Comparison of ENCODE assay signal across 14 cellular contexts in the genomic region with DNA sequence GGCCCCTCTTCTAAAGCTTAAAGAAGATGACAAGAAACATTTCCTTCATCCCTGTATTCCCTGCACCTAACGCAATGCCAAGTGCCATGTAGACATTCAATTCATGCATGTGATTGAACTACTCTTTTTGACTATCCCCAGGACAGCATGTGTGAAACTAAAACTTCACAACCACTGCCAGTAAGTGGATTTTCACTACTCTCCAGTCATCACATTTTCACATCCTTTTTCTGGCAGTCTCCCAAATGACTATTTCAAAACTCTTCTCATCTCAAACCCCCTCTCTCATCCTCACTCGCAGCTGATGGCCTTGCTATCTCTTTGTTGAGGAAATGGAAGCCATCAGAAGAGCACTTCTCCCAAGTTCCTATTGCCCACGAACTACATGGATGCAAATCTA.
A peak's percentile ranks its signal among the peaks of the same experiment; 100 is the strongest.
DNase-seq lines count a peak whose midpoint lies in the region; ATAC-seq and TF ChIP-seq lines count a peak whose summit lies in the region.
"Had no signal": no experiment of that assay in that cellular context is flagged by ENCODE, and none has a peak within 500 bp of the region (broad histone marks: within the 10 kb centered on the region; RNA-seq: fewer than 3 reads in every experiment).

No MANE protein-coding gene starts in this region.

- no peak overlapping the region for H2AK5ac ChIP-seq in mesenchymal stem cell (ENCODE audit: low read length, severe bottlenecking)

- H4K91ac ChIP-seq in mesenchymal stem cell (ENCODE audit: low read length) = no peak overlapping the region

- no peak overlapping the region for H2BK15ac ChIP-seq in mesenchymal stem cell (ENCODE audit: low read depth, poor library complexity, severe bottlenecking)

- POLR2A ChIA-PET in WTC11 (lab: Charles Lee) = no interaction called here

- H2BK120ac ChIP-seq in mesenchymal stem cell (ENCODE audit: low read depth, low read length) = no peak overlapping the region

- TF ChIP-seq CTCF in GM10266 (IDR thresholded peaks at IDR 0.05; ENCODE audit: control insufficient read depth, insufficient read depth, low read depth, missing control alignments) (no peak), WTC11 (IDR thresholded peaks at IDR 0.05) (no peak)

- no peaks in the 10 kb centered on the region for H3K27me3 Mint-ChIP-seq in WTC11 (ENCODE audit: low read depth)

- H3K4me1 Mint-ChIP-seq in WTC11 = peaks cover 1% of the 10 kb centered on the region

- no peak overlapping the region for H2BK5ac ChIP-seq in mesenchymal stem cell (ENCODE audit: low read depth, low read length, poor library complexity, severe bottlenecking)

- WGBS in mesenchymal stem cell = 80% methylated on average over 3 of the region's 3 CpGs

- H3K14ac ChIP-seq in mesenchymal stem cell (ENCODE audit: low read length in 2 of 2) = no peak overlapping the region

- H2BK12ac ChIP-seq in mesenchymal stem cell (ENCODE audit: low read length in 2 of 2) = no peak overlapping the region

- peaks cover 9% of the 10 kb centered on the region; the same call in 1 of the 2 replicates for H3K36me3 Mint-ChIP-seq in WTC11

- no peaks in the 10 kb centered on the region for H3K27me3 ChIP-seq in mesenchymal stem cell (ENCODE audit: control insufficient read depth in 1 of 2, insufficient read depth in 1 of 2, low read length in 2 of 2)
- H3K27me3 ChIP-seq: thyroid gland had no signal

- ATAC-seq in GM19025 (IDR thresholded peaks at IDR 0.05; ENCODE audit: low read depth, unreplicated experiment) (peak; percentile 66), HG02642 (IDR thresholded peaks at IDR 0.05; ENCODE audit: poor library complexity, unreplicated experiment) (peak; percentile 70), HG03520 (IDR thresholded peaks at IDR 0.05; ENCODE audit: unreplicated experiment) (peak; percentile 71), WTC11 (no peak)

- H3K4me3 Mint-ChIP-seq in WTC11 = no peak overlapping the region
- H3K4me3 Mint-ChIP-seq: activated T-helper 1 cell treated with anti-CD3 and anti-CD28 coated beads, Interleukin-12 subunit alpha, Interleukin-12 subunit beta, Interleukin-2, Interleukin-4 antibody, amounts not matched to agents 30 ng/mL and 10 ng/mL and 1 ng/mL, durations not matched to agents 14 hours and 24 hours and 36 hours; nephron had no signal

- H3K27ac Mint-ChIP-seq in WTC11 = no peak overlapping the region
- H3K27ac Mint-ChIP-seq: activated T-helper 1 cell treated with anti-CD3 and anti-CD28 coated beads, Interleukin-12 subunit alpha, Interleukin-12 subunit beta, Interleukin-2, Interleukin-4 antibody, amounts not matched to agents 30 ng/mL and 10 ng/mL and 1 ng/mL, durations not matched to agents 14 hours and 24 hours and 36 hours; nephron had no signal

- H3K18ac ChIP-seq in mesenchymal stem cell (ENCODE audit: low read depth in 1 of 2, low read length in 2 of 2) = no peak overlapping the region

- H3K27ac ChIP-seq in mesenchymal stem cell (ENCODE audit: low read length, poor library complexity, severe bottlenecking) = no peak overlapping the region
- H3K27ac ChIP-seq: thyroid gland had no signal

- no peak overlapping the region for H3K9ac ChIP-seq in mesenchymal stem cell (ENCODE audit: low read length)

- no peaks in the 10 kb centered on the region for H3K36me3 ChIP-seq in mesenchymal stem cell (ENCODE audit: control insufficient read depth in 1 of 2, insufficient read depth in 2 of 2, low read depth in 1 of 2, low read length in 2 of 2)

- peak; percentile 18 for DNase-seq in GM10266 (ENCODE audit: extremely low spot score)
- no peak for DNase-seq in mesenchymal stem cell
- no peak for DNase-seq in NCI-H1930 (lab: John Stamatoyannopoulos, UW)
- DNase-seq in WTC11 (ENCODE audit: low spot score) = no peak
- no peak for DNase-seq in HuH-7.5 (ENCODE audit: low spot score)
- DNase-seq: Caco-2, NCI-H1105 treated with DMSO at 0.1 percent for 48 hours, SHP77 treated with DMSO at 0.1 percent for 48 hours, thyroid gland had no signal

- H3K9me3 ChIP-seq in mesenchymal stem cell (ENCODE audit: control insufficient read depth, low read length) = no peaks in the 10 kb centered on the region
- H3K9me3 ChIP-seq: Caco-2, thyroid gland had no signal

- H3K79me1 ChIP-seq in mesenchymal stem cell (replicated peaks; ENCODE audit: low read length, poor library complexity, severe bottlenecking) = no peaks in the 10 kb centered on the region

- peaks cover 17% of the 10 kb centered on the region for H3K9me3 Mint-ChIP-seq in WTC11
- H3K9me3 Mint-ChIP-seq: activated T-helper 1 cell treated with anti-CD3 and anti-CD28 coated beads, Interleukin-12 subunit alpha, Interleukin-12 subunit beta, Interleukin-2, Interleukin-4 antibody, amounts not matched to agents 30 ng/mL and 10 ng/mL and 1 ng/mL, durations not matched to agents 14 hours and 24 hours and 36 hours had no signal

- no peak overlapping the region for H3K4me3 ChIP-seq in mesenchymal stem cell (ENCODE audit: insufficient read depth in 1 of 2, low read depth in 1 of 2, low read length in 2 of 2)
- H3K4me3 ChIP-seq: thyroid gland had no signal

- no peak overlapping the region for H3K4ac ChIP-seq in mesenchymal stem cell (ENCODE audit: low read depth in 1 of 2, low read length in 2 of 2)

- H3K4me1 ChIP-seq in mesenchymal stem cell (ENCODE audit: control insufficient read depth, insufficient read depth, low read depth, low read length) = peaks cover 1% of the 10 kb centered on the region
- H3K4me1 ChIP-seq: Caco-2 had no signal

- H3K4me2 ChIP-seq in mesenchymal stem cell (ENCODE audit: low read length, poor library complexity, severe bottlenecking) = no peak overlapping the region

- H2AFZ ChIP-seq in mesenchymal stem cell (ENCODE audit: low read depth, low read length) = no peak overlapping the region

- CTCF ChIA-PET in WTC11 (lab: Charles Lee) = no interaction called here

- no peak overlapping the region for H3K23ac ChIP-seq in mesenchymal stem cell (ENCODE audit: low read length in 2 of 2)

- H4K8ac ChIP-seq in mesenchymal stem cell (ENCODE audit: low read length) = no peak overlapping the region

TF ChIP-seq in WTC11, 78 proteins besides CTCF, POLR2A, EP300 and RAD21 (continues in another document):
- TF ChIP-seq, protein P1, sequence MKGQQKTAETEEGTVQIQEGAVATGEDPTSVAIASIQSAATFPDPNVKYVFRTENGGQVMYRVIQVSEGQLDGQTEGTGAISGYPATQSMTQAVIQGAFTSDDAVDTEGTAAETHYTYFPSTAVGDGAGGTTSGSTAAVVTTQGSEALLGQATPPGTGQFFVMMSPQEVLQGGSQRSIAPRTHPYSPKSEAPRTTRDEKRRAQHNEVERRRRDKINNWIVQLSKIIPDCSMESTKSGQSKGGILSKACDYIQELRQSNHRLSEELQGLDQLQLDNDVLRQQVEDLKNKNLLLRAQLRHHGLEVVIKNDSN (CRISPR knock-in tag; IDR thresholded peaks at IDR 0.05) = no peak
- TF ChIP-seq SP1 (CRISPR knock-in tag; conservative IDR thresholded peaks at IDR 0.05) = no peak
- no peak for TF ChIP-seq RORB (CRISPR knock-in tag; IDR thresholded peaks at IDR 0.05)
- TF ChIP-seq ATF1 (CRISPR knock-in tag; IDR thresholded peaks at IDR 0.05) = no peak
- TF ChIP-seq ZNF671 (CRISPR knock-in tag; IDR thresholded peaks at IDR 0.05) = no peak
- TF ChIP-seq, protein P2, sequence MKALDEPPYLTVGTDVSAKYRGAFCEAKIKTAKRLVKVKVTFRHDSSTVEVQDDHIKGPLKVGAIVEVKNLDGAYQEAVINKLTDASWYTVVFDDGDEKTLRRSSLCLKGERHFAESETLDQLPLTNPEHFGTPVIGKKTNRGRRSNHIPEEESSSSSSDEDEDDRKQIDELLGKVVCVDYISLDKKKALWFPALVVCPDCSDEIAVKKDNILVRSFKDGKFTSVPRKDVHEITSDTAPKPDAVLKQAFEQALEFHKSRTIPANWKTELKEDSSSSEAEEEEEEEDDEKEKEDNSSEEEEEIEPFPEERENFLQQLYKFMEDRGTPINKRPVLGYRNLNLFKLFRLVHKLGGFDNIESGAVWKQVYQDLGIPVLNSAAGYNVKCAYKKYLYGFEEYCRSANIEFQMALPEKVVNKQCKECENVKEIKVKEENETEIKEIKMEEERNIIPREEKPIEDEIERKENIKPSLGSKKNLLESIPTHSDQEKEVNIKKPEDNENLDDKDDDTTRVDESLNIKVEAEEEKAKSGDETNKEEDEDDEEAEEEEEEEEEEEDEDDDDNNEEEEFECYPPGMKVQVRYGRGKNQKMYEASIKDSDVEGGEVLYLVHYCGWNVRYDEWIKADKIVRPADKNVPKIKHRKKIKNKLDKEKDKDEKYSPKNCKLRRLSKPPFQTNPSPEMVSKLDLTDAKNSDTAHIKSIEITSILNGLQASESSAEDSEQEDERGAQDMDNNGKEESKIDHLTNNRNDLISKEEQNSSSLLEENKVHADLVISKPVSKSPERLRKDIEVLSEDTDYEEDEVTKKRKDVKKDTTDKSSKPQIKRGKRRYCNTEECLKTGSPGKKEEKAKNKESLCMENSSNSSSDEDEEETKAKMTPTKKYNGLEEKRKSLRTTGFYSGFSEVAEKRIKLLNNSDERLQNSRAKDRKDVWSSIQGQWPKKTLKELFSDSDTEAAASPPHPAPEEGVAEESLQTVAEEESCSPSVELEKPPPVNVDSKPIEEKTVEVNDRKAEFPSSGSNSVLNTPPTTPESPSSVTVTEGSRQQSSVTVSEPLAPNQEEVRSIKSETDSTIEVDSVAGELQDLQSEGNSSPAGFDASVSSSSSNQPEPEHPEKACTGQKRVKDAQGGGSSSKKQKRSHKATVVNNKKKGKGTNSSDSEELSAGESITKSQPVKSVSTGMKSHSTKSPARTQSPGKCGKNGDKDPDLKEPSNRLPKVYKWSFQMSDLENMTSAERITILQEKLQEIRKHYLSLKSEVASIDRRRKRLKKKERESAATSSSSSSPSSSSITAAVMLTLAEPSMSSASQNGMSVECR (CRISPR knock-in tag; IDR thresholded peaks at IDR 0.05; ENCODE audit: borderline replicate concordance) = no peak
- TF ChIP-seq IRF2 (CRISPR knock-in tag; IDR thresholded peaks at IDR 0.05; ENCODE audit: borderline replicate concordance, low read depth) = no peak
- TF ChIP-seq, protein P3, sequence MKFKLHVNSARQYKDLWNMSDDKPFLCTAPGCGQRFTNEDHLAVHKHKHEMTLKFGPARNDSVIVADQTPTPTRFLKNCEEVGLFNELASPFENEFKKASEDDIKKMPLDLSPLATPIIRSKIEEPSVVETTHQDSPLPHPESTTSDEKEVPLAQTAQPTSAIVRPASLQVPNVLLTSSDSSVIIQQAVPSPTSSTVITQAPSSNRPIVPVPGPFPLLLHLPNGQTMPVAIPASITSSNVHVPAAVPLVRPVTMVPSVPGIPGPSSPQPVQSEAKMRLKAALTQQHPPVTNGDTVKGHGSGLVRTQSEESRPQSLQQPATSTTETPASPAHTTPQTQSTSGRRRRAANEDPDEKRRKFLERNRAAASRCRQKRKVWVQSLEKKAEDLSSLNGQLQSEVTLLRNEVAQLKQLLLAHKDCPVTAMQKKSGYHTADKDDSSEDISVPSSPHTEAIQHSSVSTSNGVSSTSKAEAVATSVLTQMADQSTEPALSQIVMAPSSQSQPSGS (CRISPR knock-in tag; IDR thresholded peaks at IDR 0.05; ENCODE audit: borderline replicate concordance, low read depth) = no peak
